8 cellular contexts compared by ENCODE assay signal in genomic region chr10:71812016-71812912, GRCh38. TPM values are rescaled to one million over a fixed set of nuclear protein-coding genes. Genes with fewer than 3 reads are reported as not detected.
DNase-seq lines count a peak whose midpoint lies in the region; ATAC-seq and FAIRE-seq lines count a peak whose summit lies in the region.

No MANE protein-coding gene starts in this region.

- H3K9me3 ChIP-seq in small intestine (ENCODE audit: control insufficient read depth, low read depth) = no peaks in the 10 kb centered on the region

- no peak overlapping the region for H3K27ac Mint-ChIP-seq in activated naive CD8-positive, alpha-beta T cell treated with anti-CD3 and anti-CD28 coated beads, Interleukin-2, amount 10 ng/mL, durations not matched to agents 7 days and 5 days

- no peaks in the 10 kb centered on the region for H3K4me1 ChIP-seq in small intestine (ENCODE audit: control insufficient read depth in 2 of 2, insufficient read depth in 1 of 2, low read depth in 1 of 2, low read length in 1 of 2)

- peaks cover 3 to 11% of the 10 kb centered on the region in 2 donors for H3K36me3 ChIP-seq in small intestine (ENCODE audit: control insufficient read depth in 2 of 2, insufficient read depth in 2 of 2, low read length in 2 of 2)

- peak; percentile 17 for DNase-seq in NCI-H748 (lab: John Stamatoyannopoulos, UW; ENCODE audit: unreplicated experiment)
- no peak for DNase-seq in NCI-H748 treated with DMSO at 0.1 percent for 48 hours (lab: John Stamatoyannopoulos, UW)
- peak; percentile 77 for DNase-seq in HuH-7.5 (ENCODE audit: low spot score)
- DNase-seq in T follicular helper cell (ENCODE audit: low read depth) = peak; percentile 67
- peak; percentile 92 for DNase-seq in activated naive CD8-positive, alpha-beta T cell treated with anti-CD3 and anti-CD28 coated beads, Interleukin-2, amount 10 ng/mL, durations not matched to agents 7 days and 5 days
- DNase-seq in left ventricle myocardium superior = peak; percentile 86
- peak; percentile 57 for DNase-seq in small intestine
- DNase-seq in NCI-H128 (lab: John Stamatoyannopoulos, UW; ENCODE audit: unreplicated experiment) = no peak

- WGBS in small intestine, 3 donors = 31 to 43% (median 41%) methylated on average over 22 of the region's 22 CpGs

- no peaks in the 10 kb centered on the region for H3K27me3 Mint-ChIP-seq in activated naive CD8-positive, alpha-beta T cell treated with anti-CD3 and anti-CD28 coated beads, Interleukin-2, amount 10 ng/mL, durations not matched to agents 7 days and 5 days

- H3K4me3 Mint-ChIP-seq in activated naive CD8-positive, alpha-beta T cell treated with anti-CD3 and anti-CD28 coated beads, Interleukin-2, amount 10 ng/mL, durations not matched to agents 7 days and 5 days = no peak overlapping the region

- H3K27ac ChIP-seq in small intestine (ENCODE audit: low read depth in 1 of 2, low read length in 1 of 2) = no peak overlapping the region

- H3K4me1 Mint-ChIP-seq in activated naive CD8-positive, alpha-beta T cell treated with anti-CD3 and anti-CD28 coated beads, Interleukin-2, amount 10 ng/mL, durations not matched to agents 7 days and 5 days = peaks cover 6% of the 10 kb centered on the region

- H3K27me3 ChIP-seq in small intestine (ENCODE audit: control insufficient read depth in 2 of 2, insufficient read depth in 2 of 2, low read length in 2 of 2) = no peaks in the 10 kb centered on the region

- H3K9me3 Mint-ChIP-seq in activated naive CD8-positive, alpha-beta T cell treated with anti-CD3 and anti-CD28 coated beads, Interleukin-2, amount 10 ng/mL, durations not matched to agents 7 days and 5 days = no peaks in the 10 kb centered on the region

- no peak overlapping the region for H3K4me3 ChIP-seq in small intestine (ENCODE audit: low read depth in 1 of 2, low read length in 2 of 2)

- FAIRE-seq in small intestine (lab: Jason Lieb, UNC) = no peak

- peaks cover 3% of the 10 kb centered on the region for H3K36me3 Mint-ChIP-seq in activated naive CD8-positive, alpha-beta T cell treated with anti-CD3 and anti-CD28 coated beads, Interleukin-2, amount 10 ng/mL, durations not matched to agents 7 days and 5 days

- peak; percentile 95 for ATAC-seq in activated naive CD8-positive, alpha-beta T cell treated with anti-CD3 and anti-CD28 coated beads, Interleukin-2, amount 10 ng/mL, durations not matched to agents 7 days and 5 days (ENCODE audit: low read depth)
- ATAC-seq in left ventricle myocardium superior = peak; percentile 81

- intact Hi-C loops in left ventricle myocardium superior (cut with micrococcal nuclease) = no loop called here

- POLR2A ChIA-PET in activated naive CD8-positive, alpha-beta T cell treated with anti-CD3 and anti-CD28 coated beads, Interleukin-2, amount 10 ng/mL, durations not matched to agents 7 days and 5 days (lab: Charles Lee) = interaction anchor here (0.6 to 1.4 kb wide), 8 partner anchors 15 to 121 kb away, joined by 3 to 4 read pairs (median 3); no protein-coding TSS in a partner anchor

RNA-seq across cellular contexts. Expression of gene PSAP, which starts 38.8 kb away (rescaled TPM):
- 100 to 1,000 TPM; 171 to 175 TPM for total RNA-seq in activated naive CD8-positive, alpha-beta T cell treated with anti-CD3 and anti-CD28 coated beads, Interleukin-2, amount 10 ng/mL, durations not matched to agents 7 days and 5 days
- total RNA-seq in left ventricle myocardium superior = 1,798 TPM
- polyA plus RNA-seq in small intestine = 100 to 1,000 TPM; 149 to 411 (median 210) TPM

RNA-seq across cellular contexts. Expression of gene VSIR, which starts 38.9 kb away (rescaled TPM):
- total RNA-seq in activated naive CD8-positive, alpha-beta T cell treated with anti-CD3 and anti-CD28 coated beads, Interleukin-2, amount 10 ng/mL, durations not matched to agents 7 days and 5 days = 100 to 1,000 TPM; 124 to 125 TPM
- 127 TPM for total RNA-seq in left ventricle myocardium superior
- polyA plus RNA-seq in small intestine = 10 to 100 TPM; 26.6 to 58.9 (median 49.6) TPM

Comparison
In these comparisons a context has a peak if more than half of its experiments do, and no peak if none do; other contexts are left out.
1. DNase-seq: peak in NCI-H748 (single experiment), HuH-7.5 (single experiment), T follicular helper cell (single experiment), activated naive CD8-positive, alpha-beta T cell treated with anti-CD3 and anti-CD28 coated beads, Interleukin-2, amount 10 ng/mL, durations not matched to agents 7 days and 5 days (single experiment), left ventricle myocardium superior (single experiment) and small intestine (single experiment); none in NCI-H748 treated with DMSO at 0.1 percent for 48 hours (single experiment) and NCI-H128 (single experiment).
2. RNA of gene PSAP, which starts 38.8 kb away (total RNA-seq): 1,798 TPM in left ventricle myocardium superior (single experiment); 171 to 175 TPM in activated naive CD8-positive, alpha-beta T cell treated with anti-CD3 and anti-CD28 coated beads, Interleukin-2, amount 10 ng/mL, durations not matched to agents 7 days and 5 days; every median in the first group is over 10 times any median in the second.